Comparison of ENCODE assay signal across 2 cellular contexts in genomic region chr4:69096111-69096656, GRCh38.
TF ChIP-seq lines count a peak whose summit lies in the region.

UGT2B7 (plus strand) TSS chr4:69096474; CDS start chr4:69096521, 47 bp downstream.

TF ChIP-seq in GM23338, 12 proteins besides CTCF, POLR2A, EP300 and RAD21 (continued from another document):
- no peak for TF ChIP-seq EZH2phosphoT487 (IDR thresholded peaks at IDR 0.05; ENCODE audit: unreplicated experiment)
- TF ChIP-seq ZNF114 (CRISPR knock-in tag; IDR thresholded peaks at IDR 0.05): no peak
- no peak for TF ChIP-seq STAT1 (IDR thresholded peaks at IDR 0.05; ENCODE audit: unreplicated experiment)
- no peak for TF ChIP-seq NANOG (IDR thresholded peaks at IDR 0.05; ENCODE audit: borderline replicate concordance)
- no peak for TF ChIP-seq ZNF331 (CRISPR knock-in tag; IDR thresholded peaks at IDR 0.05; ENCODE audit: low read depth)
- TF ChIP-seq ETS1 (IDR thresholded peaks at IDR 0.05): no peak
- no peak for TF ChIP-seq CREB1 (CRISPR knock-in tag; IDR thresholded peaks at IDR 0.05; ENCODE audit: low read depth)
- no peak for TF ChIP-seq ZNF462 (CRISPR knock-in tag; IDR thresholded peaks at IDR 0.05)
- no peak for TF ChIP-seq EZH2 (IDR thresholded peaks at IDR 0.05; ENCODE audit: low read depth, unreplicated experiment)
- no peak for TF ChIP-seq REST (IDR thresholded peaks at IDR 0.05; ENCODE audit: unreplicated experiment)
- no peak for TF ChIP-seq JUNB (IDR thresholded peaks at IDR 0.05; ENCODE audit: unreplicated experiment)

TF ChIP-seq in WTC11, 78 proteins besides CTCF, POLR2A, EP300 and RAD21 (continued from another document):
- TF ChIP-seq ZNF281 (CRISPR knock-in tag; IDR thresholded peaks at IDR 0.05): no peak
TF ChIP-seq in WTC11: peak in this region for 1.
